10 cellular contexts compared by ENCODE assay signal in genomic region chr3:52313188-52313773, GRCh38. TPM values are rescaled to one million over a fixed set of nuclear protein-coding genes. Genes with fewer than 3 reads are reported as not detected.
DNase-seq lines count a peak whose midpoint lies in the region; ATAC-seq and TF ChIP-seq lines count a peak whose summit lies in the region.
"Had no signal": no experiment of that assay in that cellular context is flagged by ENCODE, and none has a peak within 500 bp of the region (broad histone marks: within the 10 kb centered on the region; RNA-seq: fewer than 3 reads in every experiment).

No MANE protein-coding gene starts in this region.

- H3K4me1 ChIP-seq in DOHH2 (ENCODE audit: control insufficient read depth, low read length) (peaks cover 16% of the 10 kb centered on the region), hepatocyte (ENCODE audit: insufficient read depth) (peaks cover 8% of the 10 kb centered on the region)
- peaks cover 29% of the 10 kb centered on the region for H3K4me1 ChIP-seq in CD8-positive, alpha-beta memory T cell (ENCODE audit: insufficient read depth, low read length)
- H3K4me1 ChIP-seq: parathyroid adenoma had no signal

- DNase-seq in glutamatergic neuron (no peak), D341Med (ENCODE audit: low spot score) (no peak), hepatocyte (ENCODE audit: low spot score) (no peak), islet precursor cell (no peak)
- DNase-seq in CD8-positive, alpha-beta memory T cell = no peak
- DNase-seq: DMS 273 treated with DMSO at 0.1 percent for 48 hours had no signal

- no peak overlapping the region for H2AFZ ChIP-seq in hepatocyte
- H2AFZ ChIP-seq: parathyroid adenoma had no signal

- H3K27ac ChIP-seq in DOHH2 (ENCODE audit: low read depth, low read length) (no peak overlapping the region), hepatocyte (no peak overlapping the region)
- H3K27ac ChIP-seq in CD8-positive, alpha-beta memory T cell (ENCODE audit: low read depth, low read length) = no peak overlapping the region
- H3K27ac ChIP-seq: parathyroid adenoma had no signal

- H3K36me3 ChIP-seq in DOHH2 (ENCODE audit: control insufficient read depth, low read length) (no peaks in the 10 kb centered on the region), hepatocyte (replicated peaks; ENCODE audit: insufficient read depth, low read depth) (no peaks in the 10 kb centered on the region)
- H3K36me3 ChIP-seq in CD8-positive, alpha-beta memory T cell (ENCODE audit: insufficient read depth, low read length) = no peaks in the 10 kb centered on the region

- H3K79me2 ChIP-seq in DOHH2 (ENCODE audit: control insufficient read depth, low read length) (no peaks in the 10 kb centered on the region), hepatocyte (no peaks in the 10 kb centered on the region)
- H3K79me2 ChIP-seq: parathyroid adenoma had no signal

- H3K36me3 Mint-ChIP-seq in glutamatergic neuron (ENCODE audit: unreplicated experiment) = no peaks in the 10 kb centered on the region
- H3K36me3 Mint-ChIP-seq in CD8-positive, alpha-beta memory T cell = peaks cover 0 to 12% (median 4%) of the 10 kb centered on the region in 3 donors

- H4K20me1 ChIP-seq in DOHH2 (ENCODE audit: control insufficient read depth, insufficient read depth, low read depth, low read length) (no peaks in the 10 kb centered on the region), hepatocyte (ENCODE audit: insufficient read depth, poor library complexity, severe bottlenecking) (no peaks in the 10 kb centered on the region)

- POLR2A ChIA-PET in CD8-positive, alpha-beta memory T cell (lab: Charles Lee) = no interaction called here

- peak overlapping the region; percentile 99 for H3K27ac Mint-ChIP-seq in glutamatergic neuron (ENCODE audit: unreplicated experiment)
- H3K27ac Mint-ChIP-seq in CD8-positive, alpha-beta memory T cell = peak overlapping the region in 4 of 8 donors; percentile 19 to 87 (median 60)

- no peaks in the 10 kb centered on the region for H3K27me3 ChIP-seq in DOHH2 (ENCODE audit: control insufficient read depth, low read length)
- H3K27me3 ChIP-seq in hepatocyte = no peaks in the 10 kb centered on the region
- H3K27me3 ChIP-seq in CD8-positive, alpha-beta memory T cell (ENCODE audit: insufficient read depth, low read length, poor library complexity, severe bottlenecking) = no peaks in the 10 kb centered on the region

- H3F3A ChIP-seq in DOHH2 (ENCODE audit: control insufficient read depth, insufficient read depth) = no peaks in the 10 kb centered on the region

- CTCF ChIA-PET in CD8-positive, alpha-beta memory T cell (lab: Charles Lee) = interaction anchor here (2.7 kb wide), 1 partner anchor 25 kb away, joined by 9 read pairs; no protein-coding TSS in a partner anchor

- ATAC-seq in GM19455 (IDR thresholded peaks at IDR 0.05; ENCODE audit: unreplicated experiment) = peak; percentile 28
- ATAC-seq in HG03460 (IDR thresholded peaks at IDR 0.05; ENCODE audit: unreplicated experiment) = peak; percentile 18

- peaks cover 22% of the 10 kb centered on the region for H3K9me3 Mint-ChIP-seq in glutamatergic neuron (ENCODE audit: unreplicated experiment)
- H3K9me3 Mint-ChIP-seq in CD8-positive, alpha-beta memory T cell = no peaks in the 10 kb centered on the region

- H3K4me3 ChIP-seq in DOHH2 (ENCODE audit: low read length) (no peak overlapping the region), hepatocyte (no peak overlapping the region)
- no peak overlapping the region for H3K4me3 ChIP-seq in CD8-positive, alpha-beta memory T cell (ENCODE audit: low read length)

- no peak for TF ChIP-seq CTCF in DOHH2 (IDR thresholded peaks at IDR 0.05; ENCODE audit: low read depth, low read length, poor library complexity, severe bottlenecking)
- no peak for TF ChIP-seq CTCF in glutamatergic neuron (IDR thresholded peaks at IDR 0.05; ENCODE audit: partially characterized antibody, unreplicated experiment)
- no peak for TF ChIP-seq CTCF in hepatocyte (IDR thresholded peaks at IDR 0.05; ENCODE audit: poor library complexity)

- WGBS in hepatocyte (ENCODE audit: low lambda C conversion rate, missing lambda C conversion rate) = 98% methylated on average over 2 of the region's 2 CpGs

- no peaks in the 10 kb centered on the region for H3K9me3 ChIP-seq in DOHH2 (ENCODE audit: control insufficient read depth, insufficient read depth, low read length)
- H3K9me3 ChIP-seq in hepatocyte (ENCODE audit: low read depth) = no peaks in the 10 kb centered on the region
- H3K9me3 ChIP-seq in CD8-positive, alpha-beta memory T cell (ENCODE audit: low read length) = no peaks in the 10 kb centered on the region

- peaks cover 17% of the 10 kb centered on the region for H3K27me3 Mint-ChIP-seq in glutamatergic neuron (ENCODE audit: unreplicated experiment)
- H3K27me3 Mint-ChIP-seq in CD8-positive, alpha-beta memory T cell = no peaks in the 10 kb centered on the region

- H3K4me3 Mint-ChIP-seq in glutamatergic neuron (ENCODE audit: unreplicated experiment) = peak overlapping the region; percentile 61
- H3K4me3 Mint-ChIP-seq in CD8-positive, alpha-beta memory T cell = no peak overlapping the region

- H3K4me2 ChIP-seq in DOHH2 (ENCODE audit: low read length) = 0 out of 2 replicates have a peak overlapping the region, but pooled peaks have one; percentile 6
- no peak overlapping the region for H3K4me2 ChIP-seq in hepatocyte

- H3K9me2 ChIP-seq in DOHH2 (replicated peaks; ENCODE audit: control insufficient read depth, low read length) (no peaks in the 10 kb centered on the region), hepatocyte (replicated peaks; ENCODE audit: insufficient read depth) (no peaks in the 10 kb centered on the region)

- peaks cover 41% of the 10 kb centered on the region for H3K4me1 Mint-ChIP-seq in glutamatergic neuron (ENCODE audit: low read depth, unreplicated experiment)
- peaks cover 32 to 51% (median 34%) of the 10 kb centered on the region in 3 donors for H3K4me1 Mint-ChIP-seq in CD8-positive, alpha-beta memory T cell

RNA-seq across cellular contexts. Expression of gene DNAH1, which starts 2.8 kb away (rescaled TPM):
- total RNA-seq in glutamatergic neuron (ENCODE audit: unreplicated experiment) = 8.9 TPM
- 2.5 and 4.0 TPM in 2 replicates for total RNA-seq in hepatocyte
- polyA plus RNA-seq in hepatocyte = 2.7 and 4.2 TPM in 2 replicates
- total RNA-seq in CD8-positive, alpha-beta memory T cell = 1 to 10 TPM; 7.0 TPM
- 1.0 TPM for polyA plus RNA-seq in CD8-positive, alpha-beta memory T cell

RNA-seq across cellular contexts. Expression of gene GLYCTK, which starts 25.7 kb away (rescaled TPM):
- total RNA-seq in glutamatergic neuron (ENCODE audit: unreplicated experiment) (7.5 TPM), hepatocyte (112 and 116 TPM in 2 replicates)
- 95.5 and 110 TPM in 2 replicates for polyA plus RNA-seq in hepatocyte
- 10 to 100 TPM; 21.2 to 21.4 TPM for total RNA-seq in CD8-positive, alpha-beta memory T cell
- 9.7 TPM for polyA plus RNA-seq in CD8-positive, alpha-beta memory T cell

RNA-seq across cellular contexts. Expression of gene WDR82, which starts 34.8 kb away (rescaled TPM):
- 118 TPM for total RNA-seq in glutamatergic neuron (ENCODE audit: unreplicated experiment)
- total RNA-seq in hepatocyte = 50.9 and 52.1 TPM in 2 replicates
- polyA plus RNA-seq in hepatocyte = 20.2 and 24.8 TPM in 2 replicates
- 100 to 1,000 TPM; 133 to 140 TPM for total RNA-seq in CD8-positive, alpha-beta memory T cell
- 133 TPM for polyA plus RNA-seq in CD8-positive, alpha-beta memory T cell
